In the genomic region with DNA sequence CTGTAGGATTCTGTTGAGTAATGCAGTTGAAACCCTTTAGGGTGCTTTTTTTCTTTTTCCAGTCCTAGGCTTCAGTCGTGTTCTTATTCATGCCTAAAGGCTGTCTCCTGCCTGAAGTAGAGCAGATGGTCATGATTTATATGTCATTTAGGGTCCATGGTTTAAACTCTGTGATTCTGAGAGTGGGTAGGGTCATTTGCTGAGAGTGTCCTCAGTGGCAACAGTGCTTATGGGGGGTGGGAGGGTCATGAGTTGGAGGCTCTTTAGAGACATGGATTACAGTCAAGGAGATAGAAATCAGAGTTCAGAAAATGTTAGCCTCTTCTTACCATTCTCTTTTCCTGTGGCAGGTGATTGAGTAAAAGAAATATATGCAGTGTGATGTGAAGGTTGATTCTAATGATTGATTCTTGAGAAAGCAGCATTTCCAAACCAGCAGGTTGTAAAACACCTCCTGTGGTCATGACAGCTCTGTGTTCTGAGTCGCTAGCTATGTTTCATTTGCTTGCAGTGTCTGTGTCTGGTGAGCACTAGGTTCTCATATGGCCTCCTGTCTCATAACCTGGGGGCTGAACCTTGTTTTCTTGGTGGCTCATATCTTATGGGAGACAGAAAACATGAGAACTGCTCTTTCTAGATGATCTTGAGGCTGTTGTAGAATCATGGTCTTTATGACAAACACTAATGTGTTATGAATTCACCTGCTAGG, we compare ENCODE assay signal across 23 cellular contexts.
DNase-seq lines count a peak whose midpoint lies in the region; ATAC-seq and TF ChIP-seq lines count a peak whose summit lies in the region.
"Had no signal": no experiment of that assay in that cellular context is flagged by ENCODE, and none has a peak within 500 bp of the region (broad histone marks: within the 10 kb centered on the region; RNA-seq: fewer than 3 reads in every experiment).

No MANE protein-coding gene starts in this region.

- H4K20me1 ChIP-seq in neural cell (ENCODE audit: insufficient read depth) = no peaks in the 10 kb centered on the region

- H3K4me1 Mint-ChIP-seq in activated T-cell treated with anti-CD3 and anti-CD28 coated beads, Interleukin-2, amount 50 U/mL, for 4 hours (ENCODE audit: low read depth) = peaks cover 6% of the 10 kb centered on the region
- H3K4me1 Mint-ChIP-seq in activated naive CD8-positive, alpha-beta T cell treated with anti-CD3 and anti-CD28 coated beads, Interleukin-2, amount 50 U/mL, for 24 hours = peaks cover 3% of the 10 kb centered on the region

- no peak overlapping the region for H3K4me3 Mint-ChIP-seq in activated T-cell treated with anti-CD3 and anti-CD28 coated beads, Interleukin-2, amount 50 U/mL, for 4 hours
- no peak overlapping the region for H3K4me3 Mint-ChIP-seq in activated naive CD8-positive, alpha-beta T cell treated with anti-CD3 and anti-CD28 coated beads, Interleukin-2, amount 50 U/mL, for 24 hours
- H3K4me3 Mint-ChIP-seq: IgD-negative memory B cell; naive B cell; stimulated activated memory B cell treated with anti-CD40 and anti-IgM and Interleukin-4, amounts not matched to agents 10 μg/mL and 1 μg/mL and 100 μg/mL, for 72 hours had no signal

- no peaks in the 10 kb centered on the region for H3K9me3 ChIP-seq in neural cell (ENCODE audit: low read length)
- no peaks in the 10 kb centered on the region for H3K9me3 ChIP-seq in right cardiac atrium (ENCODE audit: control insufficient read depth, low read length)
- H3K9me3 ChIP-seq: esophagus squamous epithelium, MG63 had no signal

- ATAC-seq in activated T-cell treated with anti-CD3 and anti-CD28 coated beads, Interleukin-2, amount 50 U/mL, for 4 hours = peak; percentile 38 to 62
- ATAC-seq in HG02610 (IDR thresholded peaks at IDR 0.05; ENCODE audit: unreplicated experiment) = peak; percentile 44
- ATAC-seq in activated naive CD8-positive, alpha-beta T cell treated with anti-CD3 and anti-CD28 coated beads, Interleukin-2, amount 50 U/mL, for 24 hours = no peak
- ATAC-seq in HG03469 (IDR thresholded peaks at IDR 0.05; ENCODE audit: unreplicated experiment) = no peak
- ATAC-seq in right cardiac atrium = no peak
- no peak for ATAC-seq in HG02938 (IDR thresholded peaks at IDR 0.05; ENCODE audit: unreplicated experiment)
- ATAC-seq: Right ventricle myocardium inferior; stimulated activated memory B cell treated with anti-CD40 and anti-IgM and Interleukin-4, amounts not matched to agents 10 μg/mL and 1 μg/mL and 100 μg/mL, for 72 hours had no signal

- peaks cover 7% of the 10 kb centered on the region for H3K36me3 ChIP-seq in neural cell (ENCODE audit: insufficient read depth, low read length)

- no peaks in the 10 kb centered on the region for H3F3A ChIP-seq in neural cell (ENCODE audit: insufficient read depth, low read length, poor library complexity, severe bottlenecking)

- H3K4me3 ChIP-seq in neural cell (ENCODE audit: low read length) = no peak overlapping the region
- no peak overlapping the region for H3K4me3 ChIP-seq in right cardiac atrium (ENCODE audit: low read length)
- H3K4me3 ChIP-seq: esophagus squamous epithelium, MG63 had no signal

- WGBS in right cardiac atrium = 85% methylated on average over 2 of the region's 2 CpGs

- H3K27me3 ChIP-seq in neural cell (ENCODE audit: insufficient read depth, low read depth, low read length) (no peaks in the 10 kb centered on the region), right cardiac atrium (ENCODE audit: control insufficient read depth, insufficient read depth) (no peaks in the 10 kb centered on the region)
- H3K27me3 ChIP-seq: esophagus squamous epithelium, MG63 had no signal

- H3K9me3 Mint-ChIP-seq in activated T-cell treated with anti-CD3 and anti-CD28 coated beads, Interleukin-2, amount 50 U/mL, for 4 hours = no peaks in the 10 kb centered on the region
- H3K9me3 Mint-ChIP-seq in activated naive CD8-positive, alpha-beta T cell treated with anti-CD3 and anti-CD28 coated beads, Interleukin-2, amount 50 U/mL, for 24 hours = no peaks in the 10 kb centered on the region
- H3K9me3 Mint-ChIP-seq: IgD-negative memory B cell; naive B cell; stimulated activated memory B cell treated with anti-CD40 and anti-IgM and Interleukin-4, amounts not matched to agents 10 μg/mL and 1 μg/mL and 100 μg/mL, for 72 hours had no signal

- H3K27ac ChIP-seq in neural cell (ENCODE audit: low read length) = no peak overlapping the region
- H3K27ac ChIP-seq in right cardiac atrium (ENCODE audit: low read length) = no peak overlapping the region
- H3K27ac ChIP-seq: esophagus squamous epithelium had no signal

- peak overlapping the region; percentile 6 for H3K27ac Mint-ChIP-seq in activated naive CD8-positive, alpha-beta T cell treated with anti-CD3 and anti-CD28 coated beads, Interleukin-2, amount 50 U/mL, for 24 hours
- H3K27ac Mint-ChIP-seq: IgD-negative memory B cell; stimulated activated memory B cell treated with anti-CD40 and anti-IgM and Interleukin-4, amounts not matched to agents 10 μg/mL and 1 μg/mL and 100 μg/mL, for 72 hours had no signal

- TF ChIP-seq CTCF in neural cell (IDR thresholded peaks at IDR 0.05; ENCODE audit: poor library complexity, severe bottlenecking) = no peak

- H3K36me3 Mint-ChIP-seq in activated T-cell treated with anti-CD3 and anti-CD28 coated beads, Interleukin-2, amount 50 U/mL, for 4 hours (ENCODE audit: insufficient read depth) = peaks cover 47% of the 10 kb centered on the region
- peaks cover 53% of the 10 kb centered on the region for H3K36me3 Mint-ChIP-seq in activated naive CD8-positive, alpha-beta T cell treated with anti-CD3 and anti-CD28 coated beads, Interleukin-2, amount 50 U/mL, for 24 hours (ENCODE audit: low read depth)

- peak; percentile 30 for TF ChIP-seq EP300 in neural cell (conservative IDR thresholded peaks at IDR 0.05; ENCODE audit: poor library complexity, severe bottlenecking)

- no peaks in the 10 kb centered on the region for H3K4me1 ChIP-seq in right cardiac atrium (ENCODE audit: control insufficient read depth, insufficient read depth, low read length)

- H3K79me2 ChIP-seq in neural cell (replicated peaks; ENCODE audit: insufficient read depth, low read length) = no peaks in the 10 kb centered on the region

- no peaks in the 10 kb centered on the region for H3K9me2 ChIP-seq in neural cell (ENCODE audit: insufficient read depth, low read length)

- no peaks in the 10 kb centered on the region for H3K27me3 Mint-ChIP-seq in activated T-cell treated with anti-CD3 and anti-CD28 coated beads, Interleukin-2, amount 50 U/mL, for 4 hours (ENCODE audit: low read depth)
- no peaks in the 10 kb centered on the region for H3K27me3 Mint-ChIP-seq in activated naive CD8-positive, alpha-beta T cell treated with anti-CD3 and anti-CD28 coated beads, Interleukin-2, amount 50 U/mL, for 24 hours
- H3K27me3 Mint-ChIP-seq: IgD-negative memory B cell; naive B cell; stimulated activated memory B cell treated with anti-CD40 and anti-IgM and Interleukin-4, amounts not matched to agents 10 μg/mL and 1 μg/mL and 100 μg/mL, for 72 hours had no signal

- no peak overlapping the region for H3K9ac ChIP-seq in neural cell (ENCODE audit: low read length)

- H3K4me2 ChIP-seq in neural cell (ENCODE audit: low read length) = no peak overlapping the region

- no peak overlapping the region for H2AFZ ChIP-seq in neural cell (ENCODE audit: low read depth, low read length)

- no peak for TF ChIP-seq RAD21 in neural cell (conservative IDR thresholded peaks at IDR 0.05)

- intact Hi-C loops in right cardiac atrium (cut with DNase I) = loop anchor here (10.0 kb wide), 5 partner anchors 65 to 675 kb away; partner anchors contain the start of gene JADE1 (in 1 of the 4)

- no peak for DNase-seq in activated T-cell treated with anti-CD3 and anti-CD28 coated beads, Interleukin-2, amount 50 U/mL, for 4 hours
- DNase-seq in activated T-cell treated with anti-CD3 and anti-CD28 coated beads, Interleukin-2, amount 50 U/mL, for 48 hours = no peak
- no peak for DNase-seq in activated naive CD8-positive, alpha-beta T cell treated with anti-CD3 and anti-CD28 coated beads, Interleukin-2, amount 50 U/mL, for 24 hours
- DNase-seq in right cardiac atrium = no peak
- DNase-seq: activated gamma-delta T cell treated with Interleukin-2 at 50 U/mL for 16 hours; C1 segment of cervical spinal cord; effector CD8-positive, alpha-beta T cell; esophagus squamous epithelium; kidney glomerular epithelial cell; mesendoderm; MG63; naive B cell; NCI-H1436; NCI-H2171 treated with DMSO at 0.1 percent for 48 hours; NCI-H748 treated with DMSO at 0.1 percent for 48 hours; SW 1271 had no signal

TF ChIP-seq in neural cell, 6 proteins besides CTCF, POLR2A, EP300 and RAD21:
- TF ChIP-seq POLR2AphosphoS5 (IDR thresholded peaks at IDR 0.05) = peak; percentile 44
- no peak for TF ChIP-seq MXI1 (conservative IDR thresholded peaks at IDR 0.05; ENCODE audit: poor library complexity, severe bottlenecking)
- TF ChIP-seq REST (IDR thresholded peaks at IDR 0.05; ENCODE audit: borderline replicate concordance) = no peak
- no peak for TF ChIP-seq TAF1 (IDR thresholded peaks at IDR 0.05; ENCODE audit: low read depth)
- TF ChIP-seq EZH2 (IDR thresholded peaks at IDR 0.05; ENCODE audit: borderline replicate concordance, insufficient read depth, low read length, poor library complexity, severe bottlenecking) = no peak

Comparison
In these comparisons a context has a peak if more than half of its experiments do, and no peak if none do; other contexts are left out.
1. ATAC-seq: peak in activated T-cell treated with anti-CD3 and anti-CD28 coated beads, Interleukin-2, amount 50 U/mL, for 4 hours (2 of 2) and HG02610 (single experiment); none in activated naive CD8-positive, alpha-beta T cell treated with anti-CD3 and anti-CD28 coated beads, Interleukin-2, amount 50 U/mL, for 24 hours (single experiment), HG03469 (single experiment), right cardiac atrium (0 of 2) and HG02938 (single experiment).